20 cellular contexts compared by ENCODE assay signal in the genomic region with DNA sequence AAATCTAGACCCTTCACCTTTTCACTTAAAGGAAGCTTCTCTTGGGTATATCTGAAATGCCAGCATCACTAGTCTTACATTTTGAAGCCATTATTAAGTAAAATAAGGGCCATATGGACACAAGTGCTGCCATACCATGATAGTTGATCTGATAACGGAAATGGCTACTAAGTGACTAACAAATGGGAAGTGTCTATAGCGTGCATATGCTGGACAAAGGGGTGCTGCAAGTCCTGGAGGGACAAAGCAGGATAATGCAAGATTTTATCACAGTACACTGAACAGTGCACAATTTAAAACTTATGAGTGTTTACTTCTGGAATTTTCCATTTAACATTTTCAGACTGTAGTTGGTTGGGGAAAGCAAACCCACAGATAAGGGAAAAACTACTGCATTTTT.
DNase-seq lines count a peak whose midpoint lies in the region; ATAC-seq, FAIRE-seq and TF ChIP-seq lines count a peak whose summit lies in the region.
"Had no signal": no experiment of that assay in that cellular context is flagged by ENCODE, and none has a peak within 500 bp of the region (broad histone marks: within the 10 kb centered on the region; RNA-seq: fewer than 3 reads in every experiment).

No MANE protein-coding gene starts in this region.

- FAIRE-seq in kidney (lab: Jason Lieb, UNC): no peak
- FAIRE-seq: A204.1, G401.6 had no signal

- peaks cover 69% of the 10 kb centered on the region for H3K4me1 Mint-ChIP-seq in CD4-positive, alpha-beta T cell (ENCODE audit: low read depth)
- H3K4me1 Mint-ChIP-seq in CD8-positive, alpha-beta T cell (ENCODE audit: low read depth): peaks cover 54% of the 10 kb centered on the region
- H3K4me1 Mint-ChIP-seq in T-helper 17 cell: peaks cover 48% of the 10 kb centered on the region

- H3K36me3 Mint-ChIP-seq in CD4-positive, alpha-beta T cell (ENCODE audit: low read depth): peaks cover 97% of the 10 kb centered on the region
- peaks cover 78% of the 10 kb centered on the region for H3K36me3 Mint-ChIP-seq in CD8-positive, alpha-beta T cell
- peaks cover 20% of the 10 kb centered on the region for H3K36me3 Mint-ChIP-seq in T-helper 17 cell (ENCODE audit: low read depth)

- H2BK120ac ChIP-seq in trophoblast cell (ENCODE audit: insufficient read depth, low read length, poor library complexity): no peak overlapping the region

- H3K4me3 ChIP-seq in CD8-positive, alpha-beta T cell (ENCODE audit: low read depth, low read length): no peak overlapping the region
- H3K4me3 ChIP-seq in trophoblast cell (ENCODE audit: low read depth, low read length): no peak overlapping the region
- no peak overlapping the region for H3K4me3 ChIP-seq in kidney (ENCODE audit: low read length in 2 of 2)
- H3K4me3 ChIP-seq: BLaER1 treated with 17β-estradiol and CSF1 and Interleukin-3, amounts not matched to agents 10 nM and 100 nM; GM23338 had no signal

- H2BK5ac ChIP-seq in trophoblast cell (ENCODE audit: low read depth, low read length, poor library complexity): no peak overlapping the region

- no peaks in the 10 kb centered on the region for H3K27me3 Mint-ChIP-seq in CD4-positive, alpha-beta T cell
- no peaks in the 10 kb centered on the region for H3K27me3 Mint-ChIP-seq in CD8-positive, alpha-beta T cell (ENCODE audit: low read depth)
- H3K27me3 Mint-ChIP-seq in T-helper 17 cell: no peaks in the 10 kb centered on the region
- H3K27me3 Mint-ChIP-seq: CD4-positive, alpha-beta memory T cell had no signal

- no peak overlapping the region for H2AFZ ChIP-seq in trophoblast cell (ENCODE audit: insufficient read depth, low read length, poor library complexity)
- H2AFZ ChIP-seq: GM23338 had no signal

- no peak overlapping the region for H3K18ac ChIP-seq in trophoblast cell (ENCODE audit: low read length)

- H3K9me3 Mint-ChIP-seq in CD4-positive, alpha-beta T cell: no peaks in the 10 kb centered on the region
- no peaks in the 10 kb centered on the region for H3K9me3 Mint-ChIP-seq in CD8-positive, alpha-beta T cell

- no peak for DNase-seq in CD4-positive, alpha-beta T cell
- DNase-seq in CD8-positive, alpha-beta T cell: no peak
- DNase-seq in T-helper 17 cell (no peak), trophoblast cell (no peak), kidney (no peak), ACHN (no peak)
- DNase-seq: AML-193; BE2C; Caco-2; CD4-positive, alpha-beta memory T cell; DMS153; DND-41; H9 had no signal

- no peak overlapping the region for H3K4me2 ChIP-seq in trophoblast cell (ENCODE audit: low read length)
- H3K4me2 ChIP-seq: BLaER1 treated with 17β-estradiol and CSF1 and Interleukin-3, amounts not matched to agents 10 nM and 100 nM; GM23338 had no signal

- POLR2A ChIA-PET in CD4-positive, alpha-beta T cell (lab: Charles Lee): no interaction called here
- POLR2A ChIA-PET in CD8-positive, alpha-beta T cell (lab: Charles Lee): no interaction called here

- H3K9me3 ChIP-seq in CD4-positive, alpha-beta T cell (ENCODE audit: control insufficient read depth, low read length): no peaks in the 10 kb centered on the region
- no peaks in the 10 kb centered on the region for H3K9me3 ChIP-seq in CD8-positive, alpha-beta T cell (ENCODE audit: low read length)
- H3K9me3 ChIP-seq in T-helper 17 cell (ENCODE audit: control insufficient read depth, low read length, poor library complexity, severe bottlenecking): no peaks in the 10 kb centered on the region
- H3K9me3 ChIP-seq in trophoblast cell (ENCODE audit: insufficient read depth, low read depth, low read length): no peaks in the 10 kb centered on the region
- no peaks in the 10 kb centered on the region for H3K9me3 ChIP-seq in kidney (ENCODE audit: control insufficient read depth in 1 of 2, low read length in 2 of 2)
- H3K9me3 ChIP-seq: BE2C, Caco-2 had no signal

- peak overlapping the region; percentile 28 for H3K27ac Mint-ChIP-seq in CD4-positive, alpha-beta T cell
- peak overlapping the region; percentile 68 for H3K27ac Mint-ChIP-seq in CD8-positive, alpha-beta T cell
- H3K27ac Mint-ChIP-seq in T-helper 17 cell: peak overlapping the region; percentile 53
- H3K27ac Mint-ChIP-seq: GM23338, H9 had no signal

- intact Hi-C loops in CD4-positive, alpha-beta T cell (cut with DNase I, micrococcal nuclease): no loop called here
- intact Hi-C loops in CD8-positive, alpha-beta T cell (cut with DNase I, micrococcal nuclease): no loop called here
- intact Hi-C loops in kidney (cut with DNase I): no loop called here

- no peak overlapping the region for H4K91ac ChIP-seq in trophoblast cell (ENCODE audit: low read depth, low read length)

- H2BK12ac ChIP-seq in trophoblast cell (ENCODE audit: low read length): no peak overlapping the region

- no peak overlapping the region for H3K4me3 Mint-ChIP-seq in CD4-positive, alpha-beta T cell
- no peak overlapping the region for H3K4me3 Mint-ChIP-seq in CD8-positive, alpha-beta T cell
- H3K4me3 Mint-ChIP-seq in T-helper 17 cell: peak overlapping the region; percentile 2
- H3K4me3 Mint-ChIP-seq: CD14-positive monocyte, GM23338, H9 had no signal

- H3K9ac ChIP-seq in trophoblast cell (ENCODE audit: low read length): no peak overlapping the region
- no peak overlapping the region for H3K9ac ChIP-seq in kidney (ENCODE audit: low read length in 2 of 2)
- H3K9ac ChIP-seq: BLaER1 treated with 17β-estradiol and CSF1 and Interleukin-3, amounts not matched to agents 10 nM and 100 nM had no signal

- H3K27ac ChIP-seq in CD4-positive, alpha-beta T cell (ENCODE audit: low read depth, low read length): no peak overlapping the region
- H3K27ac ChIP-seq in CD8-positive, alpha-beta T cell (ENCODE audit: low read depth, low read length): no peak overlapping the region
- H3K27ac ChIP-seq in trophoblast cell (ENCODE audit: low read depth, low read length): peak overlapping the region; percentile 26
- no peak overlapping the region for H3K27ac ChIP-seq in kidney (ENCODE audit: low read depth in 2 of 2, low read length in 2 of 2)
- H3K27ac ChIP-seq: BLaER1 treated with 17β-estradiol and CSF1 and Interleukin-3, amounts not matched to agents 10 nM and 100 nM had no signal

- peaks cover 2% of the 10 kb centered on the region for H3K79me2 ChIP-seq in trophoblast cell (ENCODE audit: control insufficient read depth, insufficient read depth, low read length, poor library complexity)

- no peak for TF ChIP-seq CTCF in CD4-positive, alpha-beta T cell (IDR thresholded peaks at IDR 0.05)
- TF ChIP-seq CTCF in CD8-positive, alpha-beta T cell (IDR thresholded peaks at IDR 0.05): no peak
- TF ChIP-seq CTCF in kidney (IDR thresholded peaks at IDR 0.05; ENCODE audit: borderline replicate concordance, extremely low read depth, insufficient read depth): no peak

- no peak overlapping the region for H2AK5ac ChIP-seq in trophoblast cell (ENCODE audit: low read length)

- H3K4me1 ChIP-seq in CD8-positive, alpha-beta T cell (ENCODE audit: insufficient read depth, low read length): no peaks in the 10 kb centered on the region
- H3K4me1 ChIP-seq in trophoblast cell (ENCODE audit: control insufficient read depth in 1 of 2, insufficient read depth in 2 of 2, low read length in 2 of 2) (peaks cover 9 to 13% of the 10 kb centered on the region in 2 experiments), kidney (ENCODE audit: control insufficient read depth in 1 of 2, insufficient read depth in 1 of 2, low read depth in 1 of 2, low read length in 2 of 2) (no peaks in the 10 kb centered on the region)
- H3K4me1 ChIP-seq: Caco-2 had no signal

- no CpG with 5 or more reads among the region's 2 CpGs for WGBS in trophoblast cell (ENCODE audit: extremely low coverage, insufficient coverage, insufficient read length)

- peaks cover 22% of the 10 kb centered on the region for H3K79me1 ChIP-seq in trophoblast cell (ENCODE audit: low read length)

- CTCF ChIA-PET in CD4-positive, alpha-beta T cell (lab: Charles Lee): no interaction called here
- CTCF ChIA-PET in CD8-positive, alpha-beta T cell (lab: Charles Lee): interaction anchor here (1.2 kb wide), 1 partner anchor 11 kb away, joined by 3 read pairs; no protein-coding TSS in a partner anchor

- no peak overlapping the region for H3K14ac ChIP-seq in trophoblast cell (ENCODE audit: low read length)

- no peak for ATAC-seq in CD4-positive, alpha-beta T cell (ENCODE audit: poor library complexity)
- no peak for ATAC-seq in CD8-positive, alpha-beta T cell
- ATAC-seq in T-helper 17 cell (no peak), HG03521 (IDR thresholded peaks at IDR 0.05; ENCODE audit: unreplicated experiment) (no peak)
- ATAC-seq: GM23338, HCT116 had no signal

- no peak overlapping the region for H4K12ac ChIP-seq in trophoblast cell (ENCODE audit: low read depth, low read length)

- in situ Hi-C loops in ACHN (cut with HindIII; ENCODE audit: low pct_ligation_motif_present, low pct_unique_long_range_greater_than_20kb, low sequenced_read_pairs): no loop called here

- H3K27me3 ChIP-seq in CD4-positive, alpha-beta T cell (ENCODE audit: control insufficient read depth, insufficient read depth, low read length): no peaks in the 10 kb centered on the region
- H3K27me3 ChIP-seq in CD8-positive, alpha-beta T cell (ENCODE audit: insufficient read depth, low read length): no peaks in the 10 kb centered on the region
- no peaks in the 10 kb centered on the region for H3K27me3 ChIP-seq in trophoblast cell (ENCODE audit: insufficient read depth, low read length)
- H3K27me3 ChIP-seq: BE2C; BLaER1 treated with 17β-estradiol and CSF1 and Interleukin-3, amounts not matched to agents 10 nM and 100 nM had no signal

- no peaks in the 10 kb centered on the region for H3K36me3 ChIP-seq in CD8-positive, alpha-beta T cell (ENCODE audit: insufficient read depth, low read length)
- H3K36me3 ChIP-seq in trophoblast cell (ENCODE audit: control insufficient read depth in 1 of 2, insufficient read depth in 2 of 2, low read length in 2 of 2): peaks cover 7 to 10% of the 10 kb centered on the region in 2 experiments
- H3K36me3 ChIP-seq in kidney (ENCODE audit: control insufficient read depth in 1 of 2, insufficient read depth in 2 of 2, low read length in 2 of 2): no peaks in the 10 kb centered on the region
- H3K36me3 ChIP-seq: BE2C had no signal

- H4K8ac ChIP-seq in trophoblast cell (ENCODE audit: low read depth, low read length): no peak overlapping the region

- no peak overlapping the region for H3K4ac ChIP-seq in trophoblast cell (ENCODE audit: low read depth, low read length)

- no peak overlapping the region for H3K23ac ChIP-seq in trophoblast cell (ENCODE audit: low read length)
